Comparison of ENCODE assay signal across 24 cellular contexts in genomic region chr4:144699565-144699964, GRCh38. TPM values are rescaled to one million over a fixed set of nuclear protein-coding genes. Genes with fewer than 3 reads are reported as not detected.
DNase-seq lines count a peak whose midpoint lies in the region; ATAC-seq, FAIRE-seq and TF ChIP-seq lines count a peak whose summit lies in the region.
"Had no signal": no experiment of that assay in that cellular context is flagged by ENCODE, and none has a peak within 500 bp of the region (broad histone marks: within the 10 kb centered on the region; RNA-seq: fewer than 3 reads in every experiment).

No MANE protein-coding gene starts in this region.

- peak overlapping the region; percentile 72 for H3K4me2 ChIP-seq in astrocyte (ENCODE audit: low read length)
- H3K4me2 ChIP-seq in hepatocyte: no peak overlapping the region
- H3K4me2 ChIP-seq: BLaER1 treated with 17β-estradiol and CSF1 and Interleukin-3, amounts not matched to agents 10 nM and 100 nM had no signal

- CTCF ChIA-PET in activated CD8-positive, alpha-beta T cell treated with anti-CD3 and anti-CD28 coated beads, Interleukin-2, amount 10 ng/mL, durations not matched to agents 7 days and 5 days (lab: Charles Lee): no interaction called here

- H3K4me1 ChIP-seq in left ventricle myocardium inferior (no peaks in the 10 kb centered on the region), astrocyte (ENCODE audit: insufficient read depth, low read length) (peaks cover 32% of the 10 kb centered on the region), spleen (no peaks in the 10 kb centered on the region), hepatocyte (ENCODE audit: insufficient read depth) (no peaks in the 10 kb centered on the region)
- H3K4me1 ChIP-seq: BLaER1 treated with 17β-estradiol and CSF1 and Interleukin-3, amounts not matched to agents 10 nM and 100 nM; gastroesophageal sphincter; suprapubic skin; uterus had no signal

- DNase-seq in left ventricle myocardium inferior: no peak
- DNase-seq in left ventricle myocardium superior: no peak
- DNase-seq in astrocyte (ENCODE audit: low read depth): peak; percentile 72
- DNase-seq in glomerular endothelial cell (ENCODE audit: extremely low read depth, low read depth, low spot score): peak; percentile 73
- no peak for DNase-seq in spleen
- DNase-seq in activated CD8-positive, alpha-beta T cell treated with anti-CD3 and anti-CD28 coated beads, Interleukin-2, amount 10 ng/mL, durations not matched to agents 7 days and 5 days: no peak
- DNase-seq in hepatocyte (ENCODE audit: low spot score): no peak
- DNase-seq in GM19240 (ENCODE audit: insufficient read length, low spot score): no peak
- DNase-seq: ACHN; activated CD4-positive, alpha-beta T cell treated with anti-CD3 and anti-CD28 coated beads for 4 hours; caudate nucleus; MM.1S; NCI-H146; NCI-H526; right cardiac atrium; SHP77; T-helper 1 cell; uterus had no signal

- H3K9me3 Mint-ChIP-seq in astrocyte (ENCODE audit: unreplicated experiment): no peaks in the 10 kb centered on the region
- no peaks in the 10 kb centered on the region for H3K9me3 Mint-ChIP-seq in activated CD8-positive, alpha-beta T cell treated with anti-CD3 and anti-CD28 coated beads, Interleukin-2, amount 10 ng/mL, durations not matched to agents 7 days and 5 days (ENCODE audit: insufficient read depth)
- H3K9me3 Mint-ChIP-seq: activated T-helper 2 cell treated with anti-CD3 and anti-CD28 coated beads, Interferon-gamma antibody, Interleukin-2, Interleukin-4, amounts not matched to agents 10 μg/mL and 5 μg/mL and 100 μg/mL, durations not matched to agents 14 hours and 24 hours and 36 hours had no signal

- H3K36me3 ChIP-seq in left ventricle myocardium inferior: no peaks in the 10 kb centered on the region
- H3K36me3 ChIP-seq in astrocyte (ENCODE audit: insufficient read depth, low read length): peaks cover 6% of the 10 kb centered on the region
- no peaks in the 10 kb centered on the region for H3K36me3 ChIP-seq in spleen
- no peaks in the 10 kb centered on the region for H3K36me3 ChIP-seq in hepatocyte (replicated peaks; ENCODE audit: insufficient read depth, low read depth)
- H3K36me3 ChIP-seq: BLaER1 treated with 17β-estradiol and CSF1 and Interleukin-3, amounts not matched to agents 10 nM and 100 nM; gastroesophageal sphincter; suprapubic skin; uterus had no signal

- H3K79me2 ChIP-seq in astrocyte (ENCODE audit: insufficient read depth, low read length) (no peaks in the 10 kb centered on the region), hepatocyte (no peaks in the 10 kb centered on the region)

- H3K27ac ChIP-seq in left ventricle myocardium inferior (replicated peaks) (peak overlapping the region; percentile 45), astrocyte (ENCODE audit: low read depth, low read length) (peak overlapping the region; percentile 33), spleen (no peak overlapping the region), hepatocyte (no peak overlapping the region)
- H3K27ac ChIP-seq: BLaER1 treated with 17β-estradiol and CSF1 and Interleukin-3, amounts not matched to agents 10 nM and 100 nM; gastroesophageal sphincter; suprapubic skin; uterus had no signal

- no peak for ATAC-seq in left ventricle myocardium superior
- ATAC-seq in activated CD8-positive, alpha-beta T cell treated with anti-CD3 and anti-CD28 coated beads, Interleukin-2, amount 10 ng/mL, durations not matched to agents 7 days and 5 days: no peak
- ATAC-seq: gastroesophageal sphincter, left lobe of liver had no signal

- no peak overlapping the region for H3K9ac ChIP-seq in astrocyte (ENCODE audit: low read length)
- H3K9ac ChIP-seq: BLaER1 treated with 17β-estradiol and CSF1 and Interleukin-3, amounts not matched to agents 10 nM and 100 nM had no signal

- no peaks in the 10 kb centered on the region for H3K36me3 Mint-ChIP-seq in astrocyte (ENCODE audit: low read depth, unreplicated experiment)
- H3K36me3 Mint-ChIP-seq in activated CD8-positive, alpha-beta T cell treated with anti-CD3 and anti-CD28 coated beads, Interleukin-2, amount 10 ng/mL, durations not matched to agents 7 days and 5 days (ENCODE audit: low read depth): no peaks in the 10 kb centered on the region
- H3K36me3 Mint-ChIP-seq: IgD-negative memory B cell had no signal

- no peaks in the 10 kb centered on the region for H3K9me2 ChIP-seq in hepatocyte (replicated peaks; ENCODE audit: insufficient read depth)

- no peak for TF ChIP-seq POLR2A in spleen (IDR thresholded peaks at IDR 0.05)

- POLR2A ChIA-PET in activated CD8-positive, alpha-beta T cell treated with anti-CD3 and anti-CD28 coated beads, Interleukin-2, amount 10 ng/mL, durations not matched to agents 7 days and 5 days (lab: Charles Lee): no interaction called here

- H3K27me3 ChIP-seq in left ventricle myocardium inferior (ENCODE audit: low read depth) (no peaks in the 10 kb centered on the region), astrocyte (ENCODE audit: insufficient read depth, low read length) (no peaks in the 10 kb centered on the region), spleen (replicated peaks in 1 of 7) (no peaks in the 10 kb centered on the region), hepatocyte (no peaks in the 10 kb centered on the region)
- H3K27me3 ChIP-seq: BLaER1 treated with 17β-estradiol and CSF1 and Interleukin-3, amounts not matched to agents 10 nM and 100 nM; gastroesophageal sphincter; suprapubic skin; uterus had no signal

- H3K4me1 Mint-ChIP-seq in astrocyte (ENCODE audit: low read depth, unreplicated experiment): peaks cover 20% of the 10 kb centered on the region
- no peaks in the 10 kb centered on the region for H3K4me1 Mint-ChIP-seq in activated CD8-positive, alpha-beta T cell treated with anti-CD3 and anti-CD28 coated beads, Interleukin-2, amount 10 ng/mL, durations not matched to agents 7 days and 5 days (ENCODE audit: low read depth)
- H3K4me1 Mint-ChIP-seq: IgD-negative memory B cell had no signal

- WGBS in spleen, 5 donors: 66 to 77% (median 69%) methylated on average over 2 of the region's 2 CpGs
- WGBS in hepatocyte (ENCODE audit: low lambda C conversion rate, missing lambda C conversion rate): 60% methylated on average over 2 of the region's 2 CpGs

- H4K20me1 ChIP-seq in astrocyte (ENCODE audit: insufficient read depth, low read length) (no peaks in the 10 kb centered on the region), hepatocyte (ENCODE audit: insufficient read depth, poor library complexity, severe bottlenecking) (no peaks in the 10 kb centered on the region)
- H4K20me1 ChIP-seq: BLaER1 treated with 17β-estradiol and CSF1 and Interleukin-3, amounts not matched to agents 10 nM and 100 nM had no signal

- H3K9me3 ChIP-seq in left ventricle myocardium inferior (replicated peaks): no peaks in the 10 kb centered on the region
- H3K9me3 ChIP-seq in astrocyte (ENCODE audit: insufficient read depth, low read depth, low read length): no peaks in the 10 kb centered on the region
- no peaks in the 10 kb centered on the region for H3K9me3 ChIP-seq in spleen
- no peaks in the 10 kb centered on the region for H3K9me3 ChIP-seq in hepatocyte (ENCODE audit: low read depth)
- H3K9me3 ChIP-seq: BLaER1 treated with 17β-estradiol and CSF1 and Interleukin-3, amounts not matched to agents 10 nM and 100 nM; gastroesophageal sphincter; suprapubic skin; uterus had no signal

- FAIRE-seq in astrocyte (lab: Jason Lieb, UNC): peak; percentile 72

- H2AFZ ChIP-seq in astrocyte (ENCODE audit: low read depth, low read length): no peak overlapping the region
- H2AFZ ChIP-seq in hepatocyte: no peak overlapping the region

- no peak overlapping the region for H3K27ac Mint-ChIP-seq in astrocyte (ENCODE audit: unreplicated experiment)
- H3K27ac Mint-ChIP-seq in activated CD8-positive, alpha-beta T cell treated with anti-CD3 and anti-CD28 coated beads, Interleukin-2, amount 10 ng/mL, durations not matched to agents 7 days and 5 days: no peak overlapping the region
- H3K27ac Mint-ChIP-seq: activated T-helper 2 cell treated with anti-CD3 and anti-CD28 coated beads, Interferon-gamma antibody, Interleukin-2, Interleukin-4, amounts not matched to agents 10 μg/mL and 5 μg/mL and 100 μg/mL, durations not matched to agents 14 hours and 24 hours and 36 hours; IgD-negative memory B cell had no signal

- intact Hi-C loops in left ventricle myocardium inferior (cut with micrococcal nuclease) (no loop called here), left ventricle myocardium superior (cut with micrococcal nuclease) (no loop called here), spleen (cut with DNase I; ENCODE audit: low total_unique reads) (no loop called here)

- H3K4me3 Mint-ChIP-seq in astrocyte (ENCODE audit: unreplicated experiment): no peak overlapping the region
- no peak overlapping the region for H3K4me3 Mint-ChIP-seq in activated CD8-positive, alpha-beta T cell treated with anti-CD3 and anti-CD28 coated beads, Interleukin-2, amount 10 ng/mL, durations not matched to agents 7 days and 5 days
- H3K4me3 Mint-ChIP-seq: IgD-negative memory B cell had no signal

- H3K27me3 Mint-ChIP-seq in astrocyte (ENCODE audit: low read depth, unreplicated experiment): no peaks in the 10 kb centered on the region
- no peaks in the 10 kb centered on the region for H3K27me3 Mint-ChIP-seq in activated CD8-positive, alpha-beta T cell treated with anti-CD3 and anti-CD28 coated beads, Interleukin-2, amount 10 ng/mL, durations not matched to agents 7 days and 5 days (ENCODE audit: low read depth)
- H3K27me3 Mint-ChIP-seq: IgD-negative memory B cell had no signal

- no peak for TF ChIP-seq CTCF in left ventricle myocardium inferior (IDR thresholded peaks at IDR 0.05; ENCODE audit: borderline replicate concordance)
- no peak for TF ChIP-seq CTCF in astrocyte (IDR thresholded peaks at IDR 0.05; ENCODE audit: insufficient read depth, low read depth, low read length)
- TF ChIP-seq CTCF in spleen (IDR thresholded peaks at IDR 0.05 in 8 of 11, conservative IDR thresholded peaks at IDR 0.05 in 3 of 11): no peak
- TF ChIP-seq CTCF in hepatocyte (IDR thresholded peaks at IDR 0.05; ENCODE audit: poor library complexity): no peak

- H3K4me3 ChIP-seq in left ventricle myocardium inferior (peak overlapping the region; percentile 7), astrocyte (ENCODE audit: insufficient read depth, low read depth, low read length) (no peak overlapping the region), spleen (no peak overlapping the region), hepatocyte (no peak overlapping the region)
- H3K4me3 ChIP-seq: BLaER1 treated with 17β-estradiol and CSF1 and Interleukin-3, amounts not matched to agents 10 nM and 100 nM; gastroesophageal sphincter; suprapubic skin; uterus had no signal

RNA-seq across cellular contexts. Expression of gene HHIP, which starts 53.6 kb away (rescaled TPM):
- total RNA-seq in left ventricle myocardium inferior (not detected), left ventricle myocardium superior (not detected), astrocyte (4.0 and 6.3 TPM in 2 replicates), glomerular endothelial cell (21.0 and 143 TPM in 2 replicates), spleen (not detected), hepatocyte (20.2 and 20.8 TPM in 2 replicates)
- polyA plus RNA-seq in spleen (not detected), hepatocyte (29.2 and 33.9 TPM in 2 replicates)
- total RNA-seq in activated CD8-positive, alpha-beta T cell treated with anti-CD3 and anti-CD28 coated beads, Interleukin-2, amount 10 ng/mL, durations not matched to agents 7 days and 5 days: not detected
- total RNA-seq: activated T-helper 2 cell treated with anti-CD3 and anti-CD28 coated beads, Interferon-gamma antibody, Interleukin-2, Interleukin-4, amounts not matched to agents 10 μg/mL and 5 μg/mL and 100 μg/mL, durations not matched to agents 14 hours and 24 hours and 36 hours had no signal
- polyA plus RNA-seq: IgD-negative memory B cell had no signal

Comparison
In these comparisons a context has a peak if more than half of its experiments do, and no peak if none do; other contexts are left out.
1. DNase-seq: peak in astrocyte (single experiment) and glomerular endothelial cell (single experiment); none in left ventricle myocardium inferior (single experiment), left ventricle myocardium superior (single experiment), spleen (single experiment), activated CD8-positive, alpha-beta T cell treated with anti-CD3 and anti-CD28 coated beads, Interleukin-2, amount 10 ng/mL, durations not matched to agents 7 days and 5 days (single experiment), hepatocyte (single experiment) and GM19240 (single experiment).
2. H3K27ac ChIP-seq: peak in left ventricle myocardium inferior (single experiment) and astrocyte (single experiment); none in spleen (0 of 8) and hepatocyte (single experiment).